12 cellular contexts compared by ENCODE assay signal in genomic region chr14:103623308-103623707, GRCh38. TPM values are rescaled to one million over a fixed set of nuclear protein-coding genes. Genes with fewer than 3 reads are reported as not detected.
A peak's percentile ranks its signal among the peaks of the same experiment; 100 is the strongest.
DNase-seq lines count a peak whose midpoint lies in the region; ATAC-seq and TF ChIP-seq lines count a peak whose summit lies in the region.
"Had no signal": no experiment of that assay in that cellular context is flagged by ENCODE, and none has a peak within 500 bp of the region (broad histone marks: within the 10 kb centered on the region; RNA-seq: fewer than 3 reads in every experiment).

No MANE protein-coding gene starts in this region.

- H3K4me1 ChIP-seq in DOHH2 (ENCODE audit: control insufficient read depth, low read length) (peaks cover 63% of the 10 kb centered on the region), lower lobe of right lung (peaks cover 41% of the 10 kb centered on the region)

- H3K27ac ChIP-seq in DOHH2 (ENCODE audit: low read depth, low read length) (no peak overlapping the region), VCaP (peak overlapping the region; percentile 91), lower lobe of right lung (peak overlapping the region; percentile 79)
- H3K27ac ChIP-seq: HL-60 had no signal

- no peaks in the 10 kb centered on the region for H3K9me2 ChIP-seq in DOHH2 (replicated peaks; ENCODE audit: control insufficient read depth, low read length)

- no peaks in the 10 kb centered on the region for H3K79me2 ChIP-seq in DOHH2 (ENCODE audit: control insufficient read depth, low read length)

- TF ChIP-seq CTCF in DOHH2 (IDR thresholded peaks at IDR 0.05; ENCODE audit: low read depth, low read length, poor library complexity, severe bottlenecking) (no peak), VCaP (conservative IDR thresholded peaks at IDR 0.05) (no peak), lower lobe of right lung (IDR thresholded peaks at IDR 0.05) (no peak)

- peak overlapping the region; percentile 96; the same call in 1 of the 2 replicates for H3K4me2 ChIP-seq in DOHH2 (ENCODE audit: low read length)
- H3K4me2 ChIP-seq: A549 had no signal

- H3K4me3 ChIP-seq in DOHH2 (ENCODE audit: low read length) (no peak overlapping the region), lower lobe of right lung (no peak overlapping the region)
- H3K4me3 ChIP-seq: A549, HAP-1 had no signal

- H4K20me1 ChIP-seq in DOHH2 (ENCODE audit: control insufficient read depth, insufficient read depth, low read depth, low read length), result no peaks in the 10 kb centered on the region

- H3K27me3 ChIP-seq in DOHH2 (ENCODE audit: control insufficient read depth, low read length) (0 out of 2 replicates have a peak, but pooled peaks cover 3% of the 10 kb centered on the region), lower lobe of right lung (ENCODE audit: low read depth) (no peaks in the 10 kb centered on the region)

- intact Hi-C loops in lower lobe of right lung (cut with DNase I), result no loop called here

- H3F3A ChIP-seq in DOHH2 (ENCODE audit: control insufficient read depth, insufficient read depth), result peaks cover 29% of the 10 kb centered on the region

- no peaks in the 10 kb centered on the region for H3K36me3 ChIP-seq in DOHH2 (ENCODE audit: control insufficient read depth, low read length)
- H3K36me3 ChIP-seq in lower lobe of right lung, result no peaks in the 10 kb centered on the region
- H3K36me3 ChIP-seq: HAP-1 had no signal

- ATAC-seq in lower lobe of right lung, result no peak
- ATAC-seq: A549 had no signal

- DNase-seq in lower lobe of right lung (no peak), NCI-H748 treated with DMSO at 0.1 percent for 48 hours (lab: John Stamatoyannopoulos, UW) (no peak), cerebellar cortex (ENCODE audit: low spot score) (no peak), NCI-H1048 (lab: John Stamatoyannopoulos, UW) (no peak)
- DNase-seq: CD4-positive, CD25-positive, alpha-beta regulatory T cell; DMS53; IMR-90 had no signal

- H3K9me3 ChIP-seq in DOHH2 (ENCODE audit: control insufficient read depth, insufficient read depth, low read length) (no peaks in the 10 kb centered on the region), lower lobe of right lung (no peaks in the 10 kb centered on the region)
- H3K9me3 ChIP-seq: A549, HAP-1 had no signal

RNA-seq across cellular contexts. Expression of gene KLC1, which starts 5.7 kb away (rescaled TPM):
- total RNA-seq in lower lobe of right lung, result 171 TPM
